12 cellular contexts compared by ENCODE assay signal in genomic region chr19:5829567-5830315, GRCh38. TPM values are rescaled to one million over a fixed set of nuclear protein-coding genes. Genes with fewer than 3 reads are reported as not detected.
DNase-seq lines count a peak whose midpoint lies in the region; TF ChIP-seq lines count a peak whose summit lies in the region.
"Had no signal": no experiment of that assay in that cellular context is flagged by ENCODE, and none has a peak within 500 bp of the region (broad histone marks: within the 10 kb centered on the region; RNA-seq: fewer than 3 reads in every experiment).

No MANE protein-coding gene starts in this region.

- 0 out of 2 replicates have a peak, but pooled peaks cover 2% of the 10 kb centered on the region for H3K27me3 ChIP-seq in OCI-LY3 (ENCODE audit: low read depth, low read length)
- no peaks in the 10 kb centered on the region for H3K27me3 ChIP-seq in parathyroid adenoma (ENCODE audit: control insufficient read depth, insufficient read depth, low read length)

- H3K9me3 Mint-ChIP-seq in activated CD4-positive, alpha-beta T cell treated with anti-CD3 and anti-CD28 coated beads, Interleukin-2, amount 10 ng/mL, durations not matched to agents 24 days and 14 days = no peaks in the 10 kb centered on the region

- H3K36me3 ChIP-seq in OCI-LY3 (replicated peaks; ENCODE audit: low read depth, low read length) (no peaks in the 10 kb centered on the region), parathyroid adenoma (ENCODE audit: control insufficient read depth, insufficient read depth, low read length) (no peaks in the 10 kb centered on the region)

- H2AFZ ChIP-seq in OCI-LY3 (ENCODE audit: low read depth, low read length) (no peak overlapping the region), parathyroid adenoma (peak overlapping the region; percentile 93)

- H3K79me2 ChIP-seq in OCI-LY3 (ENCODE audit: low read length) = no peaks in the 10 kb centered on the region
- no peaks in the 10 kb centered on the region for H3K79me2 ChIP-seq in parathyroid adenoma

- H3K4me1 ChIP-seq in OCI-LY3 (ENCODE audit: low read length) = peaks cover 11% of the 10 kb centered on the region
- H3K4me1 ChIP-seq in parathyroid adenoma = peaks cover 3% of the 10 kb centered on the region

- TF ChIP-seq CTCF in OCI-LY3 (IDR thresholded peaks at IDR 0.05; ENCODE audit: low read depth, low read length) (no peak), parathyroid adenoma (IDR thresholded peaks at IDR 0.05) (no peak)

- peak overlapping the region; percentile 58; the same call in 1 of the 2 replicates for H3K4me2 ChIP-seq in OCI-LY3 (ENCODE audit: low read length)
- H3K4me2 ChIP-seq in parathyroid adenoma (ENCODE audit: low read length) = peak overlapping the region; percentile 74

- H3K4me3 ChIP-seq in OCI-LY3 (ENCODE audit: low read length) = peak overlapping the region; percentile 70; the same call in 1 of the 2 replicates
- no peak overlapping the region for H3K4me3 ChIP-seq in parathyroid adenoma (ENCODE audit: low read depth, low read length)

- peak; percentile 60 for DNase-seq in activated CD4-positive, alpha-beta T cell treated with anti-CD3 and anti-CD28 coated beads, Interleukin-2, amount 10 ng/mL, durations not matched to agents 24 days and 14 days
- DNase-seq in activated CD4-positive, alpha-beta T cell treated with anti-CD3 and anti-CD28 coated beads, Interleukin-2, amount 50 U/mL, for 4 hours = no peak
- DNase-seq in epidermal melanocyte (ENCODE audit: insufficient read length, low spot score) (peak; percentile 18), OCI-M1 (lab: John Stamatoyannopoulos, UW) (no peak), cortex of kidney (lab: John Stamatoyannopoulos, UW) (no peak), medulla oblongata (ENCODE audit: extremely low spot score) (no peak)
- DNase-seq: GDM1, head of caudate nucleus had no signal

- H3K27ac Mint-ChIP-seq in activated CD4-positive, alpha-beta T cell treated with anti-CD3 and anti-CD28 coated beads, Interleukin-2, amount 10 ng/mL, durations not matched to agents 24 days and 14 days = peak overlapping the region; percentile 53

- H3K36me3 Mint-ChIP-seq in activated CD4-positive, alpha-beta T cell treated with anti-CD3 and anti-CD28 coated beads, Interleukin-2, amount 10 ng/mL, durations not matched to agents 24 days and 14 days (ENCODE audit: low read depth) = no peaks in the 10 kb centered on the region

- intact Hi-C loops in activated CD4-positive, alpha-beta T cell treated with anti-CD3 and anti-CD28 coated beads, Interleukin-2, amount 10 ng/mL, durations not matched to agents 24 days and 14 days (cut with micrococcal nuclease) = loop anchor here (2.0 to 10.0 kb wide), 3 partner anchors 25 to 135 kb away; partner anchors contain the start of genes NDUFA11, NRTN and VMAC

- H3K4me1 Mint-ChIP-seq in activated CD4-positive, alpha-beta T cell treated with anti-CD3 and anti-CD28 coated beads, Interleukin-2, amount 10 ng/mL, durations not matched to agents 24 days and 14 days = peaks cover 8% of the 10 kb centered on the region

- no peak overlapping the region for H3K9ac ChIP-seq in OCI-LY3 (ENCODE audit: low read length)
- no peak overlapping the region for H3K9ac ChIP-seq in parathyroid adenoma

- H3K9me3 ChIP-seq in OCI-LY3 (ENCODE audit: insufficient read depth, low read length) (no peaks in the 10 kb centered on the region), parathyroid adenoma (ENCODE audit: control insufficient read depth, low read length) (no peaks in the 10 kb centered on the region)

- H3K27me3 Mint-ChIP-seq in activated CD4-positive, alpha-beta T cell treated with anti-CD3 and anti-CD28 coated beads, Interleukin-2, amount 10 ng/mL, durations not matched to agents 24 days and 14 days = no peaks in the 10 kb centered on the region

- no peak overlapping the region for H3K27ac ChIP-seq in OCI-LY3 (ENCODE audit: low read length)
- H3K27ac ChIP-seq in parathyroid adenoma = no peak overlapping the region

- no peaks in the 10 kb centered on the region for H4K20me1 ChIP-seq in OCI-LY3 (ENCODE audit: insufficient read depth, low read length)

- H3K4me3 Mint-ChIP-seq in activated CD4-positive, alpha-beta T cell treated with anti-CD3 and anti-CD28 coated beads, Interleukin-2, amount 10 ng/mL, durations not matched to agents 24 days and 14 days = peak overlapping the region; percentile 100

RNA-seq across cellular contexts. Expression of gene FUT6, which starts 9.8 kb away (rescaled TPM):
- not detected in 2 replicates for total RNA-seq in activated CD4-positive, alpha-beta T cell treated with anti-CD3 and anti-CD28 coated beads, Interleukin-2, amount 10 ng/mL, durations not matched to agents 24 days and 14 days
- total RNA-seq: myocyte had no signal

RNA-seq across cellular contexts. Expression of gene FUT3, which starts 21.5 kb away (rescaled TPM):
- total RNA-seq in activated CD4-positive, alpha-beta T cell treated with anti-CD3 and anti-CD28 coated beads, Interleukin-2, amount 10 ng/mL, durations not matched to agents 24 days and 14 days = not detected in 2 replicates
- total RNA-seq: myocyte had no signal

RNA-seq across cellular contexts. Expression of gene NRTN, which starts 24.9 kb away (rescaled TPM):
- 0.47 and 0.61 TPM in 2 replicates for total RNA-seq in activated CD4-positive, alpha-beta T cell treated with anti-CD3 and anti-CD28 coated beads, Interleukin-2, amount 10 ng/mL, durations not matched to agents 24 days and 14 days
- total RNA-seq: myocyte had no signal

RNA-seq across cellular contexts. Expression of gene DUS3L, which starts 38.8 kb away (rescaled TPM):
- 85.8 and 89.8 TPM in 2 replicates for total RNA-seq in activated CD4-positive, alpha-beta T cell treated with anti-CD3 and anti-CD28 coated beads, Interleukin-2, amount 10 ng/mL, durations not matched to agents 24 days and 14 days

RNA-seq across cellular contexts. Expression of gene FUT5, which starts 40.6 kb away (rescaled TPM):
- total RNA-seq in activated CD4-positive, alpha-beta T cell treated with anti-CD3 and anti-CD28 coated beads, Interleukin-2, amount 10 ng/mL, durations not matched to agents 24 days and 14 days = not detected in 2 replicates
- total RNA-seq: myocyte, ureter had no signal

Comparison
In these comparisons a context has a peak if more than half of its experiments do, and no peak if none do; other contexts are left out.
1. DNase-seq: peak in activated CD4-positive, alpha-beta T cell treated with anti-CD3 and anti-CD28 coated beads, Interleukin-2, amount 10 ng/mL, durations not matched to agents 24 days and 14 days (single experiment) and epidermal melanocyte (single experiment); none in activated CD4-positive, alpha-beta T cell treated with anti-CD3 and anti-CD28 coated beads, Interleukin-2, amount 50 U/mL, for 4 hours (0 of 2), OCI-M1 (single experiment), cortex of kidney (single experiment) and medulla oblongata (single experiment).